Comparison of ENCODE assay signal across 9 cellular contexts in genomic region chr2:121905201-121905600, GRCh38.
"Had no signal": no experiment of that assay in that cellular context is flagged by ENCODE, and none has a peak within 500 bp of the region (broad histone marks: within the 10 kb centered on the region; RNA-seq: fewer than 3 reads in every experiment).

No MANE protein-coding gene starts in this region.

- DNase-seq: GM23248, GOT3, H7, HFFc6 had no signal

- H3K27ac ChIP-seq: GM23248, HL-60 had no signal

- ATAC-seq: HCT116, HepG2 had no signal

- H3K4me1 ChIP-seq: HAP-1 had no signal

- H3K27ac Mint-ChIP-seq: HFFc6 had no signal

- H3K9ac ChIP-seq: GM23248 had no signal

- H3K36me3 ChIP-seq: HAP-1 had no signal

- H3K4me3 Mint-ChIP-seq: HFFc6, IgD-negative memory B cell had no signal

- H3K9me3 Mint-ChIP-seq: HFFc6 had no signal

- H3K4me3 ChIP-seq: GM23248, HAP-1 had no signal

- H2AFZ ChIP-seq: GM23248 had no signal

- H3K9me3 ChIP-seq: HAP-1 had no signal

- H3K4me1 Mint-ChIP-seq: IgD-negative memory B cell had no signal
